ENCODE assay signal across 1 cellular context in genomic region chr19:1068111-1069001, GRCh38.
TF ChIP-seq lines count a peak whose summit lies in the region.

No MANE protein-coding gene starts in this region.

TF ChIP-seq in GM12878, 131 proteins besides CTCF, POLR2A, EP300 and RAD21 (continues in another document):
- TF ChIP-seq ZSCAN29 (IDR thresholded peaks at IDR 0.05) (no peak), RCOR1 (conservative IDR thresholded peaks at IDR 0.05; ENCODE audit: low read depth, low read length) (no peak), SMC3 (IDR thresholded peaks at IDR 0.05; ENCODE audit: borderline replicate concordance, low read length) (no peak), NFXL1 (IDR thresholded peaks at IDR 0.05; ENCODE audit: borderline replicate concordance) (no peak), ZZZ3 (IDR thresholded peaks at IDR 0.05; ENCODE audit: control insufficient read depth, insufficient read length, low read depth) (no peak), WRNIP1 (IDR thresholded peaks at IDR 0.05; ENCODE audit: borderline replicate concordance, low read depth, low read length) (no peak), NR2C1 (IDR thresholded peaks at IDR 0.05) (peak; percentile 98), HDAC6 (IDR thresholded peaks at IDR 0.05; ENCODE audit: unreplicated experiment) (no peak), POLR2AphosphoS5 (IDR thresholded peaks at IDR 0.05; ENCODE audit: low read length) (no peak), TCF3 (IDR thresholded peaks at IDR 0.05; ENCODE audit: borderline replicate concordance, insufficient read depth, low read depth, low read length) (no peak), ZNF24 (IDR thresholded peaks at IDR 0.05) (no peak), MYC (IDR thresholded peaks at IDR 0.05; ENCODE audit: insufficient read depth, insufficient read length, insufficient replicate concordance, low read length, severe bottlenecking) (no peak), SUZ12 (IDR thresholded peaks at IDR 0.05; ENCODE audit: unreplicated experiment) (no peak), PBX3 (IDR thresholded peaks at IDR 0.05; ENCODE audit: insufficient replicate concordance, low read depth, low read length) (no peak), FOS (IDR thresholded peaks at IDR 0.05; ENCODE audit: borderline replicate concordance, extremely low read depth, insufficient read length) (no peak), EZH2 (IDR thresholded peaks at IDR 0.05; ENCODE audit: borderline replicate concordance, control insufficient read depth, low read depth, low read length) (no peak), SIN3A (IDR thresholded peaks at IDR 0.05; ENCODE audit: low read depth, low read length) (peak; percentile 9; the same call in 1 of the 2 replicates), SREBF1 (IDR thresholded peaks at IDR 0.05; ENCODE audit: low read length) (0 out of 2 replicates have a peak, but pooled peaks have one; percentile 58), MXI1 (IDR thresholded peaks at IDR 0.05; ENCODE audit: low read depth, low read length) (no peak), CUX1 (IDR thresholded peaks at IDR 0.05; ENCODE audit: insufficient replicate concordance, low read depth, low read length) (no peak), PML (IDR thresholded peaks at IDR 0.05; ENCODE audit: low read length) (no peak), GATAD2B (conservative IDR thresholded peaks at IDR 0.05; ENCODE audit: low read depth) (peak; percentile 67), ASH2L (IDR thresholded peaks at IDR 0.05; ENCODE audit: borderline replicate concordance, low read depth) (no peak), ZBTB4 (CRISPR knock-in tag; IDR thresholded peaks at IDR 0.05) (no peak), BHLHE40 (IDR thresholded peaks at IDR 0.05; ENCODE audit: borderline replicate concordance in 1 of 2, low read depth in 2 of 2, low read length in 1 of 2) (0 out of 4 replicates have a peak, but pooled peaks of 1 of the 2 experiments have one; percentile 20), SMARCA5 (IDR thresholded peaks at IDR 0.05) (peak; percentile 83; the same call in 1 of the 2 replicates), KLF5 (IDR thresholded peaks at IDR 0.05; ENCODE audit: partially characterized antibody) (no peak), ATF7 (IDR thresholded peaks at IDR 0.05; ENCODE audit: low read depth) (no peak), POLR2AphosphoS2 (IDR thresholded peaks at IDR 0.05; ENCODE audit: low read depth, low read length) (0 out of 2 replicates have a peak, but pooled peaks have one; percentile 18), ZNF687 (IDR thresholded peaks at IDR 0.05) (peak; percentile 99), TCF12 (IDR thresholded peaks at IDR 0.05; ENCODE audit: low read depth, low read length) (no peak), TCF7 (IDR thresholded peaks at IDR 0.05; ENCODE audit: borderline replicate concordance) (no peak), CREM (IDR thresholded peaks at IDR 0.05; ENCODE audit: low read depth) (peak; percentile 34; the same call in 1 of the 2 replicates), RBBP5 (conservative IDR thresholded peaks at IDR 0.05) (no peak), ELK1 (IDR thresholded peaks at IDR 0.05; ENCODE audit: low read depth, low read length) (no peak), BCL3 (IDR thresholded peaks at IDR 0.05; ENCODE audit: borderline replicate concordance, insufficient read depth, low read depth, low read length, poor library complexity, severe bottlenecking) (no peak), MYB (IDR thresholded peaks at IDR 0.05; ENCODE audit: borderline replicate concordance, low read depth, low read length) (no peak), CBFB (IDR thresholded peaks at IDR 0.05; ENCODE audit: low read depth) (peak; percentile 45; the same call in 1 of the 2 replicates), FOXM1 (IDR thresholded peaks at IDR 0.05; ENCODE audit: low read depth, low read length) (no peak), ZNF592 (IDR thresholded peaks at IDR 0.05) (0 out of 2 replicates have a peak, but pooled peaks have one; percentile 26), ZNF384 (IDR thresholded peaks at IDR 0.05; ENCODE audit: borderline replicate concordance, low read depth, low read length) (no peak), LARP7 (IDR thresholded peaks at IDR 0.05) (no peak), NR2C2 (IDR thresholded peaks at IDR 0.05; ENCODE audit: borderline replicate concordance, control insufficient read depth, insufficient read length, low read depth) (peak; percentile 93)
